ENCODE assay signal across 20 cellular contexts in the genomic region with DNA sequence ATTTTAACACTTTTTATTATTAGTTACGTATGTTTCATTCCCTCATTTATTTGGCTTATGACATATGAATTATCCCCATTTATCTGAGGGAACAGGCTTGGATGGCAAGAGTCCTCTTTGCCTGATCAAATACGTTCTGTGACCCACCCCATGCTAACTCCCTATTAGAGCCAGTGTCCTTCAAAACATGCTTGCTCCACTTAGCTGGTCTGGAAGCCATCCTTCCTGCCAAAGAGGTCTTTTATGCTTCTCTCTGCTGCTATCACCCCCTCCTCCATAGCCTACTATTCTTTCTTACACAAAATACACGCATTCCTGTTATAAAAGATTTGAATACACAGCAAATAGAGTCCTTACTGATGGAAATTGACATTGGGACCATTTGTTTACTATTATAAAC.
"Had no signal": no experiment of that assay in that cellular context is flagged by ENCODE, and none has a peak within 500 bp of the region (broad histone marks: within the 10 kb centered on the region; RNA-seq: fewer than 3 reads in every experiment).

No MANE protein-coding gene starts in this region.

- H3K27me3 ChIP-seq: hepatocyte, neutrophil, ovary, tibial artery had no signal

- H3K9me3 ChIP-seq: left ventricle myocardium inferior, neutrophil, ovary, prostate gland, tibial artery had no signal

- DNase-seq: activated B cell treated with CpG ODN at 0.5 μM for 24 hours; activated CD4-positive, alpha-beta T cell treated with anti-CD3 and anti-CD28 coated beads for 36 hours; activated CD4-positive, alpha-beta T cell treated with anti-CD3 and anti-CD28 coated beads, Interleukin-2, amount 50 U/mL, for 4 hours; activated naive CD4-positive, alpha-beta T cell treated with anti-CD3 and anti-CD28 coated beads, Interleukin-2, amount 10 ng/mL, durations not matched to agents 7 days and 5 days; activated T-cell treated with anti-CD3 and anti-CD28 coated beads, Interleukin-2, amount 50 U/mL, for 48 hours; aorta; caudate nucleus; effector memory CD4-positive, alpha-beta T cell; foreskin melanocyte; left ventricle myocardium inferior; naive thymus-derived CD8-positive, alpha-beta T cell; ovary; stimulated activated CD4-positive, alpha-beta T cell treated with anti-CD3 and anti-CD28 coated beads, Interleukin-4, amount 100 ng/mL, for 24 hours; stimulated activated naive CD8-positive, alpha-beta T cell treated with anti-CD3 and anti-CD28 coated beads, Interleukin-15, Interleukin-2, amounts not matched to agents 100 U/mL and 50 U/mL, for 24 hours; T1000; tibial artery had no signal

- H3K4me1 ChIP-seq: prostate gland had no signal

- H3K27ac ChIP-seq: left ventricle myocardium inferior, neutrophil, ovary, prostate gland, tibial artery had no signal

- H3K36me3 ChIP-seq: ovary had no signal

- ATAC-seq: activated CD4-positive, alpha-beta T cell treated with anti-CD3 and anti-CD28 coated beads for 36 hours; esophagus mucosa; naive thymus-derived CD8-positive, alpha-beta T cell; stimulated activated naive CD8-positive, alpha-beta T cell treated with anti-CD3 and anti-CD28 coated beads, Interleukin-15, Interleukin-2, amounts not matched to agents 100 U/mL and 50 U/mL, for 24 hours had no signal

- H3K4me2 ChIP-seq: hepatocyte had no signal

- H3K4me3 ChIP-seq: hepatocyte, left ventricle myocardium inferior, ovary, prostate gland, tibial artery had no signal
